In genomic region chr5:50711280-50711679, GRCh38 we compare ENCODE assay signal across 9 cellular contexts. TPM values are rescaled to one million over a fixed set of nuclear protein-coding genes. Genes with fewer than 3 reads are reported as not detected.
DNase-seq lines count a peak whose midpoint lies in the region; ATAC-seq, FAIRE-seq and TF ChIP-seq lines count a peak whose summit lies in the region.
"Had no signal": no experiment of that assay in that cellular context is flagged by ENCODE, and none has a peak within 500 bp of the region (broad histone marks: within the 10 kb centered on the region; RNA-seq: fewer than 3 reads in every experiment).

No MANE protein-coding gene starts in this region.

- no peak for TF ChIP-seq EP300 in transverse colon (IDR thresholded peaks at IDR 0.05; ENCODE audit: low read depth)

- H3K9ac ChIP-seq in mesendoderm (ENCODE audit: low read length): no peak overlapping the region

- H3K27ac ChIP-seq in Panc1 (ENCODE audit: low read length) (peak overlapping the region; percentile 6; the same call in 1 of the 2 replicates), mesendoderm (ENCODE audit: low read depth, low read length) (no peak overlapping the region), transverse colon (peak overlapping the region in 3 of 4 donors; percentile 32 to 52 (median 40))
- H3K27ac ChIP-seq: gastrocnemius medialis had no signal

- H3K18ac ChIP-seq in mesendoderm (ENCODE audit: low read length): peak overlapping the region; percentile 60

- no peak overlapping the region for H4K8ac ChIP-seq in mesendoderm (ENCODE audit: low read depth, low read length)

- H3K4me3 ChIP-seq in Panc1 (ENCODE audit: low read depth in 2 of 2, low read length in 2 of 2) (peak overlapping the region; percentile 10 to 25; a peak in 3 of 4 replicates), mesendoderm (ENCODE audit: low read length) (no peak overlapping the region), transverse colon (no peak overlapping the region)

- peaks cover 93% of the 10 kb centered on the region for H3K4me1 Mint-ChIP-seq in activated naive CD4-positive, alpha-beta T cell treated with anti-CD3 and anti-CD28 coated beads, Interleukin-2, amount 50 U/mL, for 24 hours

- CTCF ChIA-PET in Panc1 (lab: Charles Lee): no interaction called here

- H3K27ac Mint-ChIP-seq in activated naive CD4-positive, alpha-beta T cell treated with anti-CD3 and anti-CD28 coated beads, Interleukin-2, amount 50 U/mL, for 24 hours: peak overlapping the region; percentile 95

- no peaks in the 10 kb centered on the region for H3K27me3 Mint-ChIP-seq in activated naive CD4-positive, alpha-beta T cell treated with anti-CD3 and anti-CD28 coated beads, Interleukin-2, amount 50 U/mL, for 24 hours

- peaks cover 6% of the 10 kb centered on the region for H3K36me3 Mint-ChIP-seq in activated naive CD4-positive, alpha-beta T cell treated with anti-CD3 and anti-CD28 coated beads, Interleukin-2, amount 50 U/mL, for 24 hours

- H4K5ac ChIP-seq in mesendoderm (ENCODE audit: low read length): no peak overlapping the region

- H3K36me3 ChIP-seq in Panc1 (ENCODE audit: control insufficient read depth, insufficient read depth, low read length) (no peaks in the 10 kb centered on the region), mesendoderm (ENCODE audit: control insufficient read depth, insufficient read depth, low read length) (no peaks in the 10 kb centered on the region), transverse colon (no peaks in the 10 kb centered on the region)
- H3K36me3 ChIP-seq: gastrocnemius medialis had no signal

- POLR2A ChIA-PET in Panc1 (lab: Charles Lee): no interaction called here

- no peaks in the 10 kb centered on the region for H3K9me3 Mint-ChIP-seq in activated naive CD4-positive, alpha-beta T cell treated with anti-CD3 and anti-CD28 coated beads, Interleukin-2, amount 50 U/mL, for 24 hours

- H3K79me2 ChIP-seq in mesendoderm (ENCODE audit: control insufficient read depth, insufficient read depth, low read length): peaks cover 12% of the 10 kb centered on the region

- BruUV-seq in Panc1 (replicated peaks; lab: Mats Ljungman, UMichigan): no TSS peak

- H3K4me3 Mint-ChIP-seq in activated naive CD4-positive, alpha-beta T cell treated with anti-CD3 and anti-CD28 coated beads, Interleukin-2, amount 50 U/mL, for 24 hours: peak overlapping the region; percentile 85

- no peak for TF ChIP-seq POLR2A in transverse colon (IDR thresholded peaks at IDR 0.05)

- ATAC-seq in GM18907 (IDR thresholded peaks at IDR 0.05; ENCODE audit: unreplicated experiment) (peak; percentile 95), HG03095 (IDR thresholded peaks at IDR 0.05; ENCODE audit: unreplicated experiment) (peak; percentile 97), Panc1 (peak; percentile 87)

- no peak for FAIRE-seq in frontal cortex (lab: Jason Lieb, UNC)

- no peak overlapping the region for H2BK15ac ChIP-seq in mesendoderm (replicated peaks; ENCODE audit: low read depth)

- in situ Hi-C loops in Panc1 (cut with HindIII; ENCODE audit: low pct_unique_long_range_greater_than_20kb, low sequenced_read_pairs) (no loop called here), transverse colon (cut with MboI; ENCODE audit: low pct_ligation_motif_present in 1 of 4, low pct_unique_long_range_greater_than_20kb in 1 of 4, low sequenced_read_pairs in 3 of 4) (no loop called here)

- no peak overlapping the region for H2BK5ac ChIP-seq in mesendoderm (ENCODE audit: low read length)

- peaks cover 4% of the 10 kb centered on the region for H3K79me1 ChIP-seq in mesendoderm (ENCODE audit: low read length)

- H3K4me1 ChIP-seq in Panc1 (ENCODE audit: control insufficient read depth, insufficient read depth, low read length) (peaks cover 6% of the 10 kb centered on the region; the same call in 1 of the 2 replicates), mesendoderm (ENCODE audit: control insufficient read depth, low read depth, low read length) (no peaks in the 10 kb centered on the region), transverse colon (peaks cover 3 to 33% (median 6%) of the 10 kb centered on the region in 4 donors)
- H3K4me1 ChIP-seq: gastrocnemius medialis had no signal

- no CpG with 5 or more reads among the region's 2 CpGs for WGBS in mesendoderm (ENCODE audit: extremely low coverage, insufficient coverage, low lambda C conversion rate)
- WGBS in transverse colon (ENCODE audit: low coverage in 1 of 2), 2 donors: 39 to 60% methylated on average over 1 to 2 of the region's 2 CpGs

- H3K27me3 ChIP-seq in Panc1 (ENCODE audit: control insufficient read depth, insufficient read depth, low read length) (no peaks in the 10 kb centered on the region), mesendoderm (ENCODE audit: insufficient read depth, low read length, poor library complexity) (no peaks in the 10 kb centered on the region), transverse colon (no peaks in the 10 kb centered on the region)
- H3K27me3 ChIP-seq: gastrocnemius medialis had no signal

- H3K9me3 ChIP-seq in Panc1 (ENCODE audit: control insufficient read depth, insufficient read depth, low read depth, low read length) (no peaks in the 10 kb centered on the region), transverse colon (no peaks in the 10 kb centered on the region)
- H3K9me3 ChIP-seq: gastrocnemius medialis had no signal

- intact Hi-C loops in Panc1 (cut with micrococcal nuclease; ENCODE audit: unreplicated experiment): no loop called here
- intact Hi-C loops in transverse colon (cut with DNase I; ENCODE audit: low total_unique reads): no loop called here

- no peak overlapping the region for H3K4ac ChIP-seq in mesendoderm (ENCODE audit: low read depth, low read length)

- no peak overlapping the region for H2AK5ac ChIP-seq in mesendoderm (ENCODE audit: low read length)

- no peak overlapping the region for H3K23ac ChIP-seq in mesendoderm (ENCODE audit: low read length)

- peak; percentile 12 for DNase-seq in AG08396 (ENCODE audit: low spot score)
- DNase-seq in Panc1 (ENCODE audit: low read depth, low spot score): no peak
- no peak for DNase-seq in mesendoderm
- DNase-seq in transverse colon: peak; percentile 53
- DNase-seq in frontal cortex (ENCODE audit: low spot score in 2 of 2): no peak

- peak overlapping the region; percentile 28 for H3K56ac ChIP-seq in mesendoderm (ENCODE audit: low read length)

- no peak overlapping the region for H3K4me2 ChIP-seq in mesendoderm (ENCODE audit: low read length)

- no peak for TF ChIP-seq CTCF in Panc1 (IDR thresholded peaks at IDR 0.05)
- TF ChIP-seq CTCF in transverse colon (IDR thresholded peaks at IDR 0.05): no peak

- no peak overlapping the region for H2BK120ac ChIP-seq in mesendoderm (ENCODE audit: low read depth, low read length)

RNA-seq across cellular contexts. Expression of gene PARP8, which starts 44.8 kb away (rescaled TPM):
- total RNA-seq in Panc1 (2021; ENCODE audit: unreplicated experiment) (20.2 TPM), transverse colon (10 to 100 TPM in 1 of 4 donors, 1 to 10 TPM in 3; 3.6 to 26.0 (median 6.1) TPM), frontal cortex (48.5 TPM)
- 16.5 TPM for polyA plus RNA-seq in Panc1 (2012; ENCODE audit: insufficient read length)
- polyA plus RNA-seq in mesendoderm (2013, experiment 1 of 2): 33.3 TPM
- 33.6 TPM for polyA plus RNA-seq in mesendoderm (2013, experiment 2 of 2)

Comparison
In these comparisons a context has a peak if more than half of its experiments do, and no peak if none do; other contexts are left out.
1. DNase-seq: peak in AG08396 (single experiment) and transverse colon (single experiment); none in Panc1 (single experiment), mesendoderm (single experiment) and frontal cortex (0 of 2).
2. H3K4me3 ChIP-seq: peak in Panc1 (2 of 2); none in mesendoderm (single experiment) and transverse colon (0 of 4).
3. Peak in every context shown above with its lines, with median percentiles within 50 percentile points of each other: ATAC-seq.